Comparison of ENCODE assay signal across 16 cellular contexts in genomic region chr14:103416916-103417315, GRCh38. TPM values are rescaled to one million over a fixed set of nuclear protein-coding genes. Genes with fewer than 3 reads are reported as not detected.
DNase-seq lines count a peak whose midpoint lies in the region; ATAC-seq and TF ChIP-seq lines count a peak whose summit lies in the region.
"Had no signal": no experiment of that assay in that cellular context is flagged by ENCODE, and none has a peak within 500 bp of the region (broad histone marks: within the 10 kb centered on the region; RNA-seq: fewer than 3 reads in every experiment).

No MANE protein-coding gene starts in this region.

- no peak overlapping the region for H3K4me3 Mint-ChIP-seq in central memory CD8-positive, alpha-beta T cell

- in situ Hi-C loops in IMR-90 (cut with MboI; ENCODE audit: low sequenced_read_pairs) = no loop called here
- in situ Hi-C loops in G401 (cut with HindIII; ENCODE audit: low sequenced_read_pairs) = no loop called here

- peaks cover 15% of the 10 kb centered on the region for H3K9me1 ChIP-seq in IMR-90 (ENCODE audit: insufficient read depth, low read length)

- peaks cover 18% of the 10 kb centered on the region for H3K36me3 ChIP-seq in A673 (ENCODE audit: insufficient read depth, low read length, poor library complexity, severe bottlenecking)
- peaks cover 11% of the 10 kb centered on the region for H3K36me3 ChIP-seq in IMR-90 (ENCODE audit: control insufficient read depth, insufficient read depth, low read length)

- H3K56ac ChIP-seq in IMR-90 (ENCODE audit: extremely low read depth, insufficient read depth, low read length) = no peak overlapping the region

- 0 out of 2 replicates have a peak overlapping the region, but pooled peaks have one; percentile 4 for H2BK120ac ChIP-seq in IMR-90 (ENCODE audit: low read depth, low read length)

- no peak overlapping the region for H3K4ac ChIP-seq in IMR-90 (ENCODE audit: low read depth, low read length)

- no peak overlapping the region for H2BK15ac ChIP-seq in IMR-90 (ENCODE audit: low read depth, low read length)

- peaks cover 58% of the 10 kb centered on the region for H4K20me1 ChIP-seq in IMR-90 (ENCODE audit: insufficient read depth, low read length)

- CTCF ChIA-PET in A673 (lab: Charles Lee) = no interaction called here
- CTCF ChIA-PET in IMR-90 (lab: Yijun Ruan, JAX) = no interaction called here

- peaks cover 27% of the 10 kb centered on the region for H3K36me3 Mint-ChIP-seq in central memory CD8-positive, alpha-beta T cell (ENCODE audit: insufficient read depth)

- H3K14ac ChIP-seq in IMR-90 (replicated peaks; ENCODE audit: low read depth, low read length) = peak overlapping the region; percentile 1; the same call in 1 of the 2 replicates

- H3K4me1 ChIP-seq in A673 (ENCODE audit: insufficient read depth, low read length, poor library complexity, severe bottlenecking) (peaks cover 15% of the 10 kb centered on the region), IMR-90 (ENCODE audit: control insufficient read depth, insufficient read depth, low read length) (peaks cover 8% of the 10 kb centered on the region)

- DNase-seq in A673 (ENCODE audit: low spot score) = no peak
- DNase-seq in IMR-90 = no peak
- no peak for DNase-seq in central memory CD8-positive, alpha-beta T cell (ENCODE audit: low spot score in 2 of 2)
- DNase-seq in myocyte (ENCODE audit: low read depth) = peak; percentile 51
- DNase-seq in G401 (ENCODE audit: low spot score) = no peak
- no peak for DNase-seq in left ventricle myocardium superior
- DNase-seq in SKM-1 (lab: John Stamatoyannopoulos, UW; ENCODE audit: unreplicated experiment) = no peak
- DNase-seq: activated CD8-positive, alpha-beta memory T cell treated with anti-CD3 and anti-CD28 coated beads, Interleukin-2, amount 50 U/mL, for 4 hours; amniotic stem cell; cortex of kidney; NCI-H146; NCI-H510A treated with DMSO at 0.1 percent for 48 hours; Peyer's patch; stimulated activated naive CD4-positive, alpha-beta T cell treated with Interleukin-2 at 50 U/mL for 16 hours; T-helper 1 cell had no signal

- dilution Hi-C loops in IMR-90 (cut with HindIII; ENCODE audit: low sequenced_read_pairs, unreplicated experiment) = no loop called here

- ATAC-seq in IMR-90 (ENCODE audit: low read depth) = no peak
- no peak for ATAC-seq in central memory CD8-positive, alpha-beta T cell (replicated peaks; ENCODE audit: extremely low read depth, poor library complexity, severe bottlenecking)
- ATAC-seq in GM19463 (IDR thresholded peaks at IDR 0.05; ENCODE audit: unreplicated experiment) = no peak
- no peak for ATAC-seq in left ventricle myocardium superior

- no peak overlapping the region for H2BK20ac ChIP-seq in IMR-90 (ENCODE audit: low read depth, low read length)

- H3K4me3 ChIP-seq in A673 (ENCODE audit: low read depth, low read length, poor library complexity, severe bottlenecking) = no peak overlapping the region
- no peak overlapping the region for H3K4me3 ChIP-seq in IMR-90 (ENCODE audit: insufficient read depth, low read depth, low read length)
- H3K4me3 ChIP-seq: Peyer's patch had no signal

- peak overlapping the region; percentile 84 for H2BK5ac ChIP-seq in IMR-90 (ENCODE audit: low read depth, low read length, poor library complexity, severe bottlenecking)

- H3K79me1 ChIP-seq in IMR-90 (ENCODE audit: low read depth in 1 of 2, low read length in 2 of 2) = peaks cover 9 to 74% of the 10 kb centered on the region in 2 experiments

- H3K9ac ChIP-seq in IMR-90 (ENCODE audit: low read depth, low read length) = no peak overlapping the region

- no peak for TF ChIP-seq CTCF in A673 (conservative IDR thresholded peaks at IDR 0.05; ENCODE audit: low read depth, low read length)
- no peak for TF ChIP-seq CTCF in IMR-90 (conservative IDR thresholded peaks at IDR 0.05; ENCODE audit: low read depth, low read length)

- no peak overlapping the region; the same call in 1 of the 2 replicates for H2AK5ac ChIP-seq in IMR-90 (ENCODE audit: low read depth, low read length)

- POLR2A ChIA-PET in A673 (lab: Charles Lee; ENCODE audit: low non-redundant PET) (no interaction called here), IMR-90 (lab: Charles Lee; ENCODE audit: unreplicated experiment) (interaction anchor here (0.5 kb wide), 1 partner anchor 29 kb away, joined by 3 read pairs; no protein-coding TSS in a partner anchor)

- BruUV-seq in A673 (replicated peaks; lab: Mats Ljungman, UMichigan) (no TSS peak), IMR-90 (replicated peaks; lab: Mats Ljungman, UMichigan) (no TSS peak)

- no peak overlapping the region for H4K91ac ChIP-seq in IMR-90 (ENCODE audit: insufficient read depth, low read depth, low read length)

- H3K9me3 Mint-ChIP-seq in central memory CD8-positive, alpha-beta T cell = no peaks in the 10 kb centered on the region

- no peaks in the 10 kb centered on the region for H3K27me3 Mint-ChIP-seq in central memory CD8-positive, alpha-beta T cell

- H4K8ac ChIP-seq in IMR-90 (ENCODE audit: low read depth in 2 of 2, low read length in 2 of 2) = peak overlapping the region in 1 of 2 experiments; percentile 2; a peak in 1 of 4 replicates

- H4K5ac ChIP-seq in IMR-90 (ENCODE audit: low read depth, low read length) = no peak overlapping the region

- no peaks in the 10 kb centered on the region for H3K27me3 ChIP-seq in A673 (replicated peaks; ENCODE audit: insufficient read depth, low read depth, low read length, poor library complexity)
- no peaks in the 10 kb centered on the region for H3K27me3 ChIP-seq in IMR-90 (ENCODE audit: control insufficient read depth, insufficient read depth, low read length)
- H3K27me3 ChIP-seq: Peyer's patch had no signal

- H3K9me3 ChIP-seq in A673 (ENCODE audit: low read depth, low read length, poor library complexity, severe bottlenecking) = no peaks in the 10 kb centered on the region
- no peaks in the 10 kb centered on the region for H3K9me3 ChIP-seq in IMR-90 (ENCODE audit: control insufficient read depth, insufficient read depth, low read length)
- H3K9me3 ChIP-seq: Peyer's patch had no signal

- H3K18ac ChIP-seq in IMR-90 (ENCODE audit: low read depth, low read length) = peak overlapping the region; percentile 56; the same call in 1 of the 2 replicates

- peak overlapping the region; percentile 28; the same call in 1 of the 2 replicates for H3K23ac ChIP-seq in IMR-90 (ENCODE audit: low read depth, low read length)

- no peak overlapping the region for H2AFZ ChIP-seq in IMR-90 (replicated peaks; ENCODE audit: low read length, poor library complexity)

- WGBS in IMR-90 (ENCODE audit: extremely low coverage in 2 of 2, insufficient read length in 1 of 2), 2 experiments = 83% methylated on average over 1 of the region's 2 CpGs; no CpG with 5 or more reads in 1 of the 2 experiments

- TF ChIP-seq RAD21 in IMR-90 (IDR thresholded peaks at IDR 0.05; ENCODE audit: low read length) = no peak

- no peak for TF ChIP-seq POLR2A in IMR-90 (IDR thresholded peaks at IDR 0.05; ENCODE audit: low read depth, low read length)

- H3K27ac ChIP-seq in A673 (ENCODE audit: low read depth, low read length, poor library complexity, severe bottlenecking) (peak overlapping the region; percentile 14), IMR-90 (ENCODE audit: insufficient read depth, low read length) (peak overlapping the region; percentile 25; the same call in 1 of the 2 replicates)
- H3K27ac ChIP-seq: Peyer's patch had no signal

- H3K4me1 Mint-ChIP-seq in central memory CD8-positive, alpha-beta T cell = peaks cover 41% of the 10 kb centered on the region

- no peak overlapping the region for H2AK9ac ChIP-seq in IMR-90 (replicated peaks; ENCODE audit: low read depth, low read length, poor library complexity)

- peak overlapping the region; percentile 44 for H3K27ac Mint-ChIP-seq in central memory CD8-positive, alpha-beta T cell (ENCODE audit: low read depth)

- peak overlapping the region; percentile 56; the same call in 1 of the 2 replicates for H3K4me2 ChIP-seq in IMR-90 (ENCODE audit: low read depth, low read length)

- intact Hi-C loops in A673 (cut with micrococcal nuclease; ENCODE audit: unreplicated experiment) (no loop called here), IMR-90 (cut with micrococcal nuclease) (no loop called here), left ventricle myocardium superior (cut with micrococcal nuclease) (no loop called here)

TF ChIP-seq in IMR-90, 13 proteins besides CTCF, POLR2A, EP300 and RAD21:
- TF ChIP-seq CEBPB (IDR thresholded peaks at IDR 0.05; ENCODE audit: low read depth, low read length) = no peak
- no peak for TF ChIP-seq RFX5 (IDR thresholded peaks at IDR 0.05; ENCODE audit: low read depth, low read length)
- TF ChIP-seq ELK1 (IDR thresholded peaks at IDR 0.05; ENCODE audit: borderline replicate concordance, low read depth, low read length) = no peak
- no peak for TF ChIP-seq NFE2L2 (IDR thresholded peaks at IDR 0.05; ENCODE audit: low read depth, low read length)
- no peak for TF ChIP-seq SMC3 (IDR thresholded peaks at IDR 0.05; ENCODE audit: low read depth, low read length)
- no peak for TF ChIP-seq CHD1 (IDR thresholded peaks at IDR 0.05; ENCODE audit: low read depth, low read length)
- no peak for TF ChIP-seq MXI1 (IDR thresholded peaks at IDR 0.05; ENCODE audit: borderline replicate concordance, low read depth, low read length)

RNA-seq across cellular contexts. Expression of gene MARK3, which starts 31.7 kb away (rescaled TPM):
- total RNA-seq in A673 (2021) = 94.4 and 101 TPM in 2 replicates
- 80.5 and 88.0 TPM in 2 replicates for total RNA-seq in IMR-90 (2012; rRNA removed)
- 72.8 and 78.5 TPM in 2 replicates for polyA plus RNA-seq in IMR-90 (2012; rRNA removed)
- polyA plus RNA-seq in IMR-90 (2012; cell fraction: cytosol; rRNA removed) = 34.2 and 35.5 TPM in 2 replicates
- polyA plus RNA-seq in IMR-90 (2012; cell fraction: nucleus; rRNA removed; ENCODE audit: low replicate concordance) = 156 and 427 TPM in 2 replicates
- total RNA-seq in myocyte = 82.0 and 87.4 TPM in 2 replicates
- polyA plus RNA-seq in myocyte (2012) = 55.8 TPM
- total RNA-seq in G401 (2014; rRNA removed; shearing (Covaris generic)) = 47.9 and 84.8 TPM in 2 replicates
- 127 TPM for total RNA-seq in left ventricle myocardium superior
